In the genomic region with DNA sequence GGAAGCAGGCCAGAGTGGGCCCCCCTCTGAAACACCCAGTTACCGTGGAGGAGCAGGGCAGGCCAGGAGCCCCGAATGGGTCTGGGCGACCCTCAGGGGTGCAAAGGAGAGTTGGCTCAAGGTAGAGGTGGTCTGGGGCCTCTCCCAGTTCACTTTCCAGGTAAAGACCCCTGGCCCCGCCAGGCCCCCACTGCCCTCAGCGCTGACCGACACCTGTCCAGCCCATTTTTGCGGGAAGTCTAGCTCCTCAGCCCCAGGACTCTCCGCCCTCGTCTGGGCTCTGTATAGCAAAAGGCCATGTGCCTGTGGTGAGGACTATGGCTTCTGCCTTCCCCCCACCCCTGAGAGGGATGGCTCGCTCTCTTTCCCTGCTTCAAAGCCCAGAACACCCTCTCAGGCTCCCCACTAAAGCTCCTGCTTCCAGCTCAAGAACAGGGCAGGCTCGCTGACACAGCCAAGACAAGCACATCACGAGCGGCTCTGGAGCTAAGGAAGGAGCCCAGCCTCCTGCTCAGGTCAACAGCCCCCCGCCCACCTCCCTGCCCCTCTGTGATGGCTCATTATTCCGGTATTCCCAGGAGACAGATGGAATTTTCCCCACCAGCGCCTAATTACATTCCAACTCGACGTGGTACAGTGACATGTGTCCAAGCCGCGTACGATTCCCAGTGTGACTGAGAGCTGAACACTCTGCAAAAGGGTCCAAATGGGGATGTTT, we compare ENCODE assay signal across 1 cellular context.
TF ChIP-seq lines count a peak whose summit lies in the region.

No MANE protein-coding gene starts in this region.

TF ChIP-seq in SK-N-SH treated with all-trans-retinoic acid at 6 μM for 48 hours, 23 proteins besides CTCF, POLR2A, EP300 and RAD21 (continued from another document):
- TF ChIP-seq TSHZ2 (CRISPR knock-in tag; IDR thresholded peaks at IDR 0.05) (no peak), CREB5 (CRISPR knock-in tag; IDR thresholded peaks at IDR 0.05; ENCODE audit: low read depth) (no peak), RARB (CRISPR knock-in tag; IDR thresholded peaks at IDR 0.05) (no peak), ZNF70 (CRISPR knock-in tag; IDR thresholded peaks at IDR 0.05) (no peak), ZNF565 (CRISPR knock-in tag; conservative IDR thresholded peaks at IDR 0.05; ENCODE audit: low read depth) (no peak), GLIS3 (CRISPR knock-in tag; IDR thresholded peaks at IDR 0.05) (no peak), ZFP30 (CRISPR knock-in tag; IDR thresholded peaks at IDR 0.05) (no peak), POU6F1 (CRISPR knock-in tag; IDR thresholded peaks at IDR 0.05; ENCODE audit: borderline replicate concordance, low read depth) (no peak), TOX (CRISPR knock-in tag; IDR thresholded peaks at IDR 0.05; ENCODE audit: borderline replicate concordance) (no peak)
